Comparison of ENCODE assay signal across 31 cellular contexts in the genomic region with DNA sequence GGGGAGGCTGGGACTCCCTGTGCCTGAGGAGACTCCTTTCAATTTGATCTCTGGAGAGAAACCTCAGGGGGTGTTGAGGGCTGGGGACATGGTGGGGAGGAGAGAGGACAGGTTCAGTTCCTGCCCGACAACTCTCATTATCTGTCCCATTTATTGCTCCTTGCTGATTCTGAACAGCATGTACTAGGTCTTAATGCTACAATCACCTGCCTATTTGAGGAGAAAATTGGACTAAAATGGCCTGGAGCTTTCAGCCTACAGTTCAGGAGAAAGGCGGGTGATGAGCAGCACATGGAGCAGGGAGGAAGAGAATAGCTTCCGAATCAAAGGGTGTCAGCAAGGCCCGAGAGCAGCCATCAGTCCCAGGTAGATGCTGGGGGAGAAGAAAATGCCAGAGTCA. TPM values are rescaled to one million over a fixed set of nuclear protein-coding genes. Genes with fewer than 3 reads are reported as not detected.
"Had no signal": no experiment of that assay in that cellular context is flagged by ENCODE, and none has a peak within 500 bp of the region (broad histone marks: within the 10 kb centered on the region; RNA-seq: fewer than 3 reads in every experiment).

No MANE protein-coding gene starts in this region.

- H3K27ac Mint-ChIP-seq: activated CD4-positive, alpha-beta T cell treated with anti-CD3 and anti-CD28 coated beads for 36 hours; activated naive CD8-positive, alpha-beta T cell; activated T-helper 17 cell treated with anti-CD3 and anti-CD28 coated beads, Interleukin-2, amount 50 U/mL, for 72 hours; effector memory CD8-positive, alpha-beta T cell had no signal

- H3K4me1 ChIP-seq: ascending aorta, foreskin keratinocyte, gastrocnemius medialis had no signal

- H3K27me3 Mint-ChIP-seq: activated CD4-positive, alpha-beta T cell treated with anti-CD3 and anti-CD28 coated beads for 36 hours; activated naive CD8-positive, alpha-beta T cell; activated T-helper 17 cell treated with anti-CD3 and anti-CD28 coated beads, Interleukin-2, amount 50 U/mL, for 72 hours; central memory CD8-positive, alpha-beta T cell had no signal

- H3K36me3 Mint-ChIP-seq: activated naive CD8-positive, alpha-beta T cell had no signal

- H3K9me3 Mint-ChIP-seq: activated T-helper 17 cell treated with anti-CD3 and anti-CD28 coated beads, Interleukin-2, amount 50 U/mL, for 72 hours; central memory CD8-positive, alpha-beta T cell; effector memory CD8-positive, alpha-beta T cell had no signal

- H3K36me3 ChIP-seq: ascending aorta, brain microvascular endothelial cell, esophagus muscularis mucosa, gastrocnemius medialis, heart left ventricle had no signal

- H3K9me3 ChIP-seq: ascending aorta, esophagus muscularis mucosa, gastrocnemius medialis, heart left ventricle had no signal

- H3K27ac ChIP-seq: ascending aorta, brain microvascular endothelial cell, esophagus muscularis mucosa, foreskin keratinocyte, gastrocnemius medialis, heart left ventricle had no signal

- H3K27me3 ChIP-seq: ascending aorta, brain microvascular endothelial cell, esophagus muscularis mucosa, gastrocnemius medialis, heart left ventricle had no signal

- DNase-seq: activated CD4-positive, alpha-beta T cell treated with anti-CD3 and anti-CD28 coated beads for 36 hours; activated CD4-positive, alpha-beta T cell treated with anti-CD3 and anti-CD28 coated beads, Interleukin-2, amount 50 U/mL, for 1 hour; activated CD4-positive, alpha-beta T cell treated with anti-CD3 and anti-CD28 coated beads, Interleukin-2, amount 50 U/mL, for 48 hours; activated CD4-positive, CD25-positive, alpha-beta regulatory T cell; activated CD4-positive, CD25-positive, alpha-beta regulatory T cell treated with anti-CD3 and anti-CD28 coated beads, Interleukin-2, amount 50 U/mL, for 72 hours; activated CD8-positive, alpha-beta memory T cell treated with anti-CD3 and anti-CD28 coated beads, Interleukin-2, amount 50 U/mL, for 48 hours; activated effector memory CD4-positive, alpha-beta T cell treated with Interleukin-2 at 50 U/mL for 16 hours; activated gamma-delta T cell treated with Interleukin-2 at 50 U/mL for 16 hours; activated naive CD4-positive, alpha-beta T cell treated with anti-CD3 and anti-CD28 coated beads, Interleukin-2, amount 50 U/mL, for 16 hours; activated naive CD4-positive, alpha-beta T cell treated with Interleukin-2 at 50 U/mL for 16 hours; activated T-cell treated with anti-CD3 and anti-CD28 coated beads for 4 hours; activated T-cell treated with anti-CD3 and anti-CD28 coated beads, Interleukin-2, amount 50 U/mL, for 4 hours; brain microvascular endothelial cell; cortex of kidney; dermis blood vessel endothelial cell; effector CD4-positive, alpha-beta T cell; effector memory CD8-positive, alpha-beta T cell; erythroblast; foreskin keratinocyte; gastrocnemius medialis; glutamatergic neuron; heart left ventricle; T-helper 1 cell; T-helper 2 cell had no signal

- H3K4me3 Mint-ChIP-seq: activated CD4-positive, alpha-beta T cell treated with anti-CD3 and anti-CD28 coated beads for 36 hours; activated naive CD8-positive, alpha-beta T cell; activated T-cell treated with anti-CD3 and anti-CD28 coated beads, Interleukin-2, amount 50 U/mL, for 4 hours; activated T-helper 17 cell treated with anti-CD3 and anti-CD28 coated beads, Interleukin-2, amount 50 U/mL, for 72 hours; central memory CD8-positive, alpha-beta T cell; effector memory CD8-positive, alpha-beta T cell had no signal

- H3K4me3 ChIP-seq: ascending aorta, esophagus muscularis mucosa, gastrocnemius medialis, heart left ventricle had no signal

- ATAC-seq: activated CD4-positive, alpha-beta T cell treated with anti-CD3 and anti-CD28 coated beads for 36 hours; activated T-cell treated with anti-CD3 and anti-CD28 coated beads, Interleukin-2, amount 50 U/mL, for 4 hours; activated T-helper 17 cell treated with anti-CD3 and anti-CD28 coated beads, Interleukin-2, amount 50 U/mL, for 72 hours; effector memory CD8-positive, alpha-beta T cell; foreskin keratinocyte; gastrocnemius medialis; heart left ventricle had no signal

RNA-seq across cellular contexts. Expression of gene ADCYAP1R1, which starts 30.0 kb away (rescaled TPM):
- total RNA-seq: activated CD4-positive, alpha-beta T cell treated with anti-CD3 and anti-CD28 coated beads for 36 hours; activated T-cell treated with anti-CD3 and anti-CD28 coated beads, Interleukin-2, amount 50 U/mL, for 4 hours; activated T-helper 17 cell treated with anti-CD3 and anti-CD28 coated beads, Interleukin-2, amount 50 U/mL, for 72 hours; bronchial epithelial cell; dermis blood vessel endothelial cell; foreskin keratinocyte had no signal
- polyA plus RNA-seq: foreskin keratinocyte had no signal

RNA-seq across cellular contexts. Expression of gene GHRHR, which starts 58.4 kb away (rescaled TPM):
- total RNA-seq: activated CD4-positive, alpha-beta T cell treated with anti-CD3 and anti-CD28 coated beads for 36 hours; activated T-cell treated with anti-CD3 and anti-CD28 coated beads, Interleukin-2, amount 50 U/mL, for 4 hours; activated T-helper 17 cell treated with anti-CD3 and anti-CD28 coated beads, Interleukin-2, amount 50 U/mL, for 72 hours; ascending aorta; bronchial epithelial cell; cardiac septum; dermis blood vessel endothelial cell; esophagus muscularis mucosa; foreskin keratinocyte; gastrocnemius medialis; heart left ventricle had no signal
- polyA plus RNA-seq: foreskin keratinocyte, heart left ventricle had no signal
